11 cellular contexts compared by ENCODE assay signal in the genomic region with DNA sequence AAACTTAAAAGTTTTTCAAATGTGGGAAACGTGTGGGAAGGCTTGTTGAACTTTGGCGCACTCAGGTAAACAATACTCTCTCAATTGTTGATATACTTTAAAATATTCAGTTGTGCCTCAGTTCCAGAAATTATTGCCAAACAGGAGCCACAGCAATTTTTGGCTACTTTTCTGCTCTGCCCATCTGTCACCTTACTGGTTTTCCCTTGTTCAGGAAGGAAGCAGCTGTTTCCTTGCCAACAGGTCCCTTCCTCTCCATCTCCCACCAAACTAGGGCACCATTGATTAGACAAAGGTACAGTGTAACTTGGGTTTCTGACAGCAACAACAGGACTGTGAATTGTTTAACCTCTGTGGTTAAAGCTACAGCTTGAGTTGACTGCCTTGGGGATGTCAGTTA.
A peak's percentile ranks its signal among the peaks of the same experiment; 100 is the strongest.
DNase-seq lines count a peak whose midpoint lies in the region; ATAC-seq, FAIRE-seq and TF ChIP-seq lines count a peak whose summit lies in the region.
"Had no signal": no experiment of that assay in that cellular context is flagged by ENCODE, and none has a peak within 500 bp of the region (broad histone marks: within the 10 kb centered on the region; RNA-seq: fewer than 3 reads in every experiment).

No MANE protein-coding gene starts in this region.

- FAIRE-seq in keratinocyte (lab: Jason Lieb, UNC): no peak

- H2AFZ ChIP-seq in keratinocyte (ENCODE audit: control insufficient read depth, low read length): no peak overlapping the region

- dilution Hi-C loops in keratinocyte (cut with MboI; ENCODE audit: extremely low pct_ligation_motif_present, low sequenced_read_pairs): no loop called here

- H3K9me3 Mint-ChIP-seq in activated B cell treated with CpG ODN at 0.5 μM for 24 hours: no peaks in the 10 kb centered on the region
- H3K9me3 Mint-ChIP-seq in activated T-cell treated with anti-CD3 and anti-CD28 coated beads, Interleukin-2, amount 50 U/mL, for 24 hours: no peaks in the 10 kb centered on the region
- H3K9me3 Mint-ChIP-seq: CD14-positive monocyte; dendritic cell treated with granulocyte-macrophage colony-stimulating factor and Interleukin-4, amounts not matched to agents 40 ng/mL and 50 ng/mL, for 4 days had no signal

- no peak overlapping the region for H3K9ac ChIP-seq in keratinocyte (ENCODE audit: control insufficient read depth, extremely low read depth, insufficient read depth, low read length)

- H3K4me2 ChIP-seq in keratinocyte (ENCODE audit: control insufficient read depth, extremely low read depth, insufficient read depth, low read depth, low read length): peak overlapping the region; percentile 17

- peaks cover 11% of the 10 kb centered on the region for H3K36me3 Mint-ChIP-seq in activated B cell treated with CpG ODN at 0.5 μM for 24 hours (ENCODE audit: low read depth)
- peaks cover 14% of the 10 kb centered on the region for H3K36me3 Mint-ChIP-seq in activated T-cell treated with anti-CD3 and anti-CD28 coated beads, Interleukin-2, amount 50 U/mL, for 24 hours (ENCODE audit: low read depth)

- ATAC-seq in left ventricle myocardium superior (no peak), activated B cell treated with CpG ODN at 0.5 μM for 24 hours (ENCODE audit: low read depth) (no peak), HG03108 (IDR thresholded peaks at IDR 0.05; ENCODE audit: unreplicated experiment) (no peak)

- H4K20me1 ChIP-seq in keratinocyte (ENCODE audit: control insufficient read depth, extremely low read depth, insufficient read depth, low read length): no peaks in the 10 kb centered on the region

- H3K27me3 ChIP-seq in right atrium auricular region (no peaks in the 10 kb centered on the region), keratinocyte (ENCODE audit: control insufficient read depth, extremely low read depth, insufficient read depth, low read length) (no peaks in the 10 kb centered on the region), tibial artery (no peaks in the 10 kb centered on the region)
- H3K27me3 ChIP-seq: stomach had no signal

- H3K4me3 ChIP-seq in right atrium auricular region (no peak overlapping the region), keratinocyte (ENCODE audit: control insufficient read depth in 2 of 3, extremely low read depth in 1 of 3, insufficient read depth in 2 of 3, low read depth in 1 of 3, low read length in 3 of 3) (no peak overlapping the region), tibial artery (peak overlapping the region; percentile 75 to 78)

- intact Hi-C loops in left ventricle myocardium superior (cut with micrococcal nuclease): loop anchor here (2.0 kb wide), 1 partner anchor 75 kb away; no protein-coding TSS in a partner anchor
- intact Hi-C loops in activated B cell treated with CpG ODN at 0.5 μM for 24 hours (cut with micrococcal nuclease): loop anchor here (2.0 kb wide), 2 partner anchors 13 to 253 kb away; a partner anchor contains a TSS
- intact Hi-C loops in tibial artery (cut with DNase I; ENCODE audit: low total_unique reads): no loop called here

- H3K4me1 Mint-ChIP-seq in activated B cell treated with CpG ODN at 0.5 μM for 24 hours: peaks cover 14% of the 10 kb centered on the region
- peaks cover 13% of the 10 kb centered on the region for H3K4me1 Mint-ChIP-seq in activated T-cell treated with anti-CD3 and anti-CD28 coated beads, Interleukin-2, amount 50 U/mL, for 24 hours (ENCODE audit: low read depth)

- TF ChIP-seq CTCF in right atrium auricular region (IDR thresholded peaks at IDR 0.05) (no peak), activated B cell treated with CpG ODN at 0.5 μM for 24 hours (IDR thresholded peaks at IDR 0.05) (no peak), keratinocyte (optimal IDR thresholded peaks at IDR 0.05 in 1 of 3, IDR thresholded peaks at IDR 0.05 in 1 of 3, conservative IDR thresholded peaks at IDR 0.05 in 1 of 3; ENCODE audit: extremely low read depth in 1 of 3, insufficient read depth in 2 of 3, low read length in 3 of 3) (no peak), tibial artery (IDR thresholded peaks at IDR 0.05) (no peak)

- no peak overlapping the region for H3K27ac Mint-ChIP-seq in activated B cell treated with CpG ODN at 0.5 μM for 24 hours
- no peak overlapping the region for H3K27ac Mint-ChIP-seq in activated T-cell treated with anti-CD3 and anti-CD28 coated beads, Interleukin-2, amount 50 U/mL, for 24 hours
- H3K27ac Mint-ChIP-seq: dendritic cell treated with granulocyte-macrophage colony-stimulating factor and Interleukin-4, amounts not matched to agents 40 ng/mL and 50 ng/mL, for 4 days had no signal

- H3K4me1 ChIP-seq in right atrium auricular region (peaks cover 0 to 69% of the 10 kb centered on the region in 2 donors), keratinocyte (ENCODE audit: control insufficient read depth, extremely low read depth, insufficient read depth, low read length) (peaks cover 15% of the 10 kb centered on the region), tibial artery (peaks cover 0 to 68% (median 34%) of the 10 kb centered on the region in 4 donors)

- CTCF ChIA-PET in activated B cell treated with CpG ODN at 0.5 μM for 24 hours (lab: Charles Lee): interaction anchor here (1.2 to 2.6 kb wide), 3 partner anchors 63 to 198 kb away, joined by 3 to 7 read pairs (median 4); no protein-coding TSS in a partner anchor

- peaks cover 16% of the 10 kb centered on the region for H3K79me2 ChIP-seq in keratinocyte (ENCODE audit: control insufficient read depth, insufficient read depth, low read length)

- DNase-seq in right atrium auricular region (ENCODE audit: low spot score) (no peak), left ventricle myocardium superior (no peak), activated B cell treated with CpG ODN at 0.5 μM for 24 hours (no peak), keratinocyte (ENCODE audit: low read depth, low spot score) (no peak), tibial artery (no peak), NAMALWA (ENCODE audit: low spot score) (no peak)
- no peak for DNase-seq in activated T-cell treated with anti-CD3 and anti-CD28 coated beads, Interleukin-2, amount 50 U/mL, for 24 hours
- DNase-seq: stomach had no signal

- POLR2A ChIA-PET in activated B cell treated with CpG ODN at 0.5 μM for 24 hours (lab: Charles Lee): no interaction called here

- H3K4me3 Mint-ChIP-seq in activated B cell treated with CpG ODN at 0.5 μM for 24 hours: peak overlapping the region; percentile 42
- H3K4me3 Mint-ChIP-seq in activated T-cell treated with anti-CD3 and anti-CD28 coated beads, Interleukin-2, amount 50 U/mL, for 24 hours: no peak overlapping the region
- H3K4me3 Mint-ChIP-seq: CD14-positive monocyte; dendritic cell treated with granulocyte-macrophage colony-stimulating factor and Interleukin-4, amounts not matched to agents 40 ng/mL and 50 ng/mL, for 4 days had no signal

- no peaks in the 10 kb centered on the region for H3K27me3 Mint-ChIP-seq in activated B cell treated with CpG ODN at 0.5 μM for 24 hours
- no peaks in the 10 kb centered on the region for H3K27me3 Mint-ChIP-seq in activated T-cell treated with anti-CD3 and anti-CD28 coated beads, Interleukin-2, amount 50 U/mL, for 24 hours
- H3K27me3 Mint-ChIP-seq: dendritic cell treated with granulocyte-macrophage colony-stimulating factor and Interleukin-4, amounts not matched to agents 40 ng/mL and 50 ng/mL, for 4 days had no signal

- H3K27ac ChIP-seq in right atrium auricular region: peak overlapping the region; percentile 32 to 53
- no peak overlapping the region for H3K27ac ChIP-seq in keratinocyte (ENCODE audit: control insufficient read depth, insufficient read depth, low read length)
- H3K27ac ChIP-seq in tibial artery: no peak overlapping the region

- H3K9me1 ChIP-seq in keratinocyte (ENCODE audit: control insufficient read depth, extremely low read depth, insufficient read depth, low read length): no peaks in the 10 kb centered on the region

- H3K9me3 ChIP-seq in right atrium auricular region: no peaks in the 10 kb centered on the region
- no peaks in the 10 kb centered on the region for H3K9me3 ChIP-seq in keratinocyte (ENCODE audit: control insufficient read depth, low read depth, low read length)
- H3K9me3 ChIP-seq in tibial artery: no peaks in the 10 kb centered on the region
- H3K9me3 ChIP-seq: stomach had no signal

- no peaks in the 10 kb centered on the region for H3K36me3 ChIP-seq in right atrium auricular region
- no peaks in the 10 kb centered on the region for H3K36me3 ChIP-seq in keratinocyte (ENCODE audit: control insufficient read depth in 2 of 2, extremely low read depth in 1 of 2, insufficient read depth in 2 of 2, low read length in 2 of 2)
- H3K36me3 ChIP-seq in tibial artery: peaks cover 0 to 5% (median 2%) of the 10 kb centered on the region in 3 donors

Comparison
In these comparisons a context has a peak if more than half of its experiments do, and no peak if none do; other contexts are left out.
1. H3K27ac ChIP-seq: peak in right atrium auricular region (2 of 2); none in keratinocyte (single experiment) and tibial artery (0 of 2).
2. H3K4me3 ChIP-seq: peak in tibial artery (2 of 2); none in right atrium auricular region (0 of 2) and keratinocyte (0 of 3).